In the genomic region with DNA sequence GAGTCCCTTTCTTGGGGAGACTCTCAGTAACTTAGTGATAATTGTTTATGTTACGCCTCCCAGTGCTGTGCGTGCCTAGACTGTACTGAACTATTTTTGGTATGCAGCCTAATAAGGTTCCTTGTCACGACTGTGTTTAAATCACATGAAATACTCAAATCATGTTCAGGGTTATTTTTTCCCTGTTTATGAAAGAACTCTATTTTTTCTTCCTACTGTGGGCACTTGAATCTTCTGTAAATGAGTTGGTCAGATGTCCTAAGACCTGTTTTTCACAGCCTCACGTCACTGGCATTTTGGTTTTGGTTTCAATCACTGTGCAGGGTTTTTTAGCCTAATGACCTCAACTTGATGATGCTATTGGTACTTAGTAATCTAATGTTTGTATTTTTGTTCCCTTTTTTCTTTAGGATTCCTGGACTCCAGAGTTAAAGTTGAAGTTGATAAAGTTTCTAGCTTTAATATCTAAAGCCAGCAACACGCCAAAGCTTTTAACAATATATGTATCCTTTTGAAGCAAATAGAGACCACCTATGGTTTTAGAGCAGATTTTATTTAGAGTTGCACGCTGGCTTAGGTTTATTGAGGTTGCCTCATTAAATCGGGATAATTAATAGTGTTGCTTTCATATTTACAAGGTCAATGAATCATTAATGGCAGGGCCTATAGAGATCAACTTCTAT, we compare ENCODE assay signal across 8 cellular contexts. TPM values are rescaled to one million over a fixed set of nuclear protein-coding genes. Genes with fewer than 3 reads are reported as not detected.
A peak's percentile ranks its signal among the peaks of the same experiment; 100 is the strongest.
DNase-seq lines count a peak whose midpoint lies in the region; ATAC-seq, FAIRE-seq and TF ChIP-seq lines count a peak whose summit lies in the region.

No MANE protein-coding gene starts in this region.

- ATAC-seq in GM18909 (IDR thresholded peaks at IDR 0.05; ENCODE audit: poor library complexity, unreplicated experiment) (peak; percentile 79), HG03060 (IDR thresholded peaks at IDR 0.05; ENCODE audit: low read depth, unreplicated experiment) (peak; percentile 74)

- no peaks in the 10 kb centered on the region for H3K36me3 Mint-ChIP-seq in Calu3 (ENCODE audit: insufficient read depth, unreplicated experiment)

- H3K27ac Mint-ChIP-seq in Calu3 (ENCODE audit: unreplicated experiment) = no peak overlapping the region

- CTCF ChIA-PET in Calu3 (lab: Charles Lee) = no interaction called here

- no peaks in the 10 kb centered on the region for H3K9me3 Mint-ChIP-seq in Calu3 (ENCODE audit: low read depth, unreplicated experiment)

- no peak overlapping the region for H3K4me3 ChIP-seq in choroid plexus epithelial cell (ENCODE audit: low read depth, low read length)

- BruUV-seq in Calu3 (replicated peaks; lab: Mats Ljungman, UMichigan) = no TSS peak

- FAIRE-seq in H54 (lab: Jason Lieb, UNC) (no peak), frontal cortex (lab: Jason Lieb, UNC) (no peak)

- no peak overlapping the region for H3K4me3 Mint-ChIP-seq in Calu3 (ENCODE audit: low read depth, unreplicated experiment)

- intact Hi-C loops in Calu3 (cut with micrococcal nuclease; ENCODE audit: unreplicated experiment) = no loop called here

- no peaks in the 10 kb centered on the region for H3K4me1 Mint-ChIP-seq in Calu3 (ENCODE audit: low read depth, unreplicated experiment)

- H3K27me3 Mint-ChIP-seq in Calu3 (ENCODE audit: unreplicated experiment) = no peaks in the 10 kb centered on the region

- TF ChIP-seq CTCF in choroid plexus epithelial cell (conservative IDR thresholded peaks at IDR 0.05; ENCODE audit: low read depth, low read length) (no peak), Calu3 (IDR thresholded peaks at IDR 0.05; ENCODE audit: unreplicated experiment) (no peak)

- no peak for TF ChIP-seq POLR2A in H54 (IDR thresholded peaks at IDR 0.05; ENCODE audit: low read depth, low read length)

- peak; percentile 71 for DNase-seq in choroid plexus epithelial cell (ENCODE audit: low read depth)
- DNase-seq in superior temporal gyrus (ENCODE audit: extremely low spot score) = peak; percentile 29
- no peak for DNase-seq in Calu3
- DNase-seq in H54 (ENCODE audit: insufficient read length, low spot score) = no peak
- DNase-seq in frontal cortex (ENCODE audit: low spot score in 2 of 2) = no peak
- no peak for DNase-seq in GM03348 (ENCODE audit: low spot score)

RNA-seq across cellular contexts. Expression of a gene that starts 24.0 kb away (rescaled TPM):
- 12.8 and 13.6 TPM in 2 replicates for total RNA-seq in Calu3 (2022)
- total RNA-seq in frontal cortex = 15.1 TPM

Comparison
In these comparisons a context has a peak if more than half of its experiments do, and no peak if none do; other contexts are left out.
1. DNase-seq: peak in choroid plexus epithelial cell (single experiment) and superior temporal gyrus (single experiment); none in Calu3 (single experiment), H54 (single experiment), frontal cortex (0 of 2) and GM03348 (single experiment).